In the genomic region with DNA sequence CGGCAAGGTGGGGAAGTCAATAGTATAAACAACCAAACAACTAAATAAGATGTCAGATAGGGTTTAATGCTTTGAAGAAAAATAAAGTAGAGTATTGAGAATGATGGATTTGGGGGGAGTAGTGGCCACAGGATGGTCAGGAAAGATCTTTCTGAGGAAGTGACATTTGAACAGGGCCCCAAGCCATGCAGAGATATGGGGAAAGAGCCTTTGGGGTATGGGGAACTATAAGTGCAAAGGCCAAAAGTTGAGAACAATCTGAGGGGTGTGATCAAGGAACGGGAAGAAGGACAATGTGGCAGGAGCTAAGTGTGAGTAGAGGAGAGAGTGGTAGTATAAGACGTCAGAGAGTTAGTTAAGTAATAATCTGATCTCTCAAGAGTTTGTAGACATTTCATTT, we compare ENCODE assay signal across 9 cellular contexts. TPM values are rescaled to one million over a fixed set of nuclear protein-coding genes. Genes with fewer than 3 reads are reported as not detected.
A peak's percentile ranks its signal among the peaks of the same experiment; 100 is the strongest.
DNase-seq lines count a peak whose midpoint lies in the region; ATAC-seq and TF ChIP-seq lines count a peak whose summit lies in the region.
"Had no signal": no experiment of that assay in that cellular context is flagged by ENCODE, and none has a peak within 500 bp of the region (broad histone marks: within the 10 kb centered on the region; RNA-seq: fewer than 3 reads in every experiment).

No MANE protein-coding gene starts in this region.

- H3K9me3 ChIP-seq in CD4-positive, alpha-beta memory T cell (ENCODE audit: control insufficient read depth in 1 of 2, low read length in 2 of 2): no peaks in the 10 kb centered on the region

- TF ChIP-seq CTCF in LNCaP clone FGC (IDR thresholded peaks at IDR 0.05; ENCODE audit: control insufficient read depth, extremely low read depth, insufficient read depth) (no peak), brain (conservative IDR thresholded peaks at IDR 0.05) (no peak), natural killer cell (IDR thresholded peaks at IDR 0.05) (no peak)

- peak overlapping the region; percentile 52 to 100 (median 80) for H3K4me3 Mint-ChIP-seq in CD4-positive, alpha-beta memory T cell
- H3K4me3 Mint-ChIP-seq in brain (peak overlapping the region; percentile 95 to 99 (median 98)), natural killer cell (peak overlapping the region; percentile 95)

- no peaks in the 10 kb centered on the region for H3K27me3 ChIP-seq in CD4-positive, alpha-beta memory T cell (ENCODE audit: insufficient read depth, low read length)

- peaks cover 15 to 44% (median 30%) of the 10 kb centered on the region in 4 donors for H3K4me1 Mint-ChIP-seq in CD4-positive, alpha-beta memory T cell
- peaks cover 35% of the 10 kb centered on the region for H3K4me1 Mint-ChIP-seq in brain
- H3K4me1 Mint-ChIP-seq in natural killer cell: peaks cover 28 to 39% of the 10 kb centered on the region in 2 donors

- no peak for DNase-seq in CD4-positive, alpha-beta memory T cell
- no peak for DNase-seq in LNCaP clone FGC (ENCODE audit: low read depth)
- no peak for DNase-seq in natural killer cell
- DNase-seq in stimulated activated CD8-positive, alpha-beta memory T cell treated with anti-CD3 and anti-CD28 coated beads, Interleukin-4, amount 100 ng/mL, for 48 hours: no peak
- DNase-seq in NCI-H2171 (lab: John Stamatoyannopoulos, UW): no peak
- DNase-seq in middle frontal gyrus (ENCODE audit: extremely low spot score, low spot score): no peak
- no peak for DNase-seq in NCI-H2227 (lab: John Stamatoyannopoulos, UW; ENCODE audit: unreplicated experiment)
- DNase-seq: amygdala had no signal

- POLR2A ChIA-PET in CD4-positive, alpha-beta memory T cell (lab: Charles Lee; ENCODE audit: partially characterized antibody): interaction anchor here (1.0 kb wide), 1 partner anchor 68 kb away, joined by 4 read pairs; a partner anchor contains a TSS

- peaks cover 4 to 32% of the 10 kb centered on the region in 2 donors for H3K36me3 Mint-ChIP-seq in CD4-positive, alpha-beta memory T cell
- H3K36me3 Mint-ChIP-seq in brain (peaks cover 36% of the 10 kb centered on the region), natural killer cell (no peaks in the 10 kb centered on the region)

- H3K27me3 Mint-ChIP-seq in CD4-positive, alpha-beta memory T cell: no peaks in the 10 kb centered on the region
- H3K27me3 Mint-ChIP-seq in brain (peaks cover 10% of the 10 kb centered on the region), natural killer cell (ENCODE audit: low read depth in 2 of 2) (peaks cover 0 to 3% of the 10 kb centered on the region in 2 donors)

- peaks cover 25% of the 10 kb centered on the region for H3K4me1 ChIP-seq in CD4-positive, alpha-beta memory T cell (ENCODE audit: insufficient read depth, low read length)

- H3K36me3 ChIP-seq in CD4-positive, alpha-beta memory T cell (ENCODE audit: insufficient read depth, low read length): peaks cover 3% of the 10 kb centered on the region

- ATAC-seq in natural killer cell: no peak

- intact Hi-C loops in CD4-positive, alpha-beta memory T cell (cut with micrococcal nuclease): loop anchor here (2.0 kb wide), 2 partner anchors 69 to 773 kb away; a partner anchor contains a TSS
- intact Hi-C loops in natural killer cell (cut with micrococcal nuclease): loop anchor here (2.0 kb wide), 1 partner anchor 187 kb away; a partner anchor contains a TSS

- no peak overlapping the region for H3K27ac ChIP-seq in CD4-positive, alpha-beta memory T cell (ENCODE audit: low read depth, low read length)

- peak overlapping the region in 6 of 7 donors; percentile 1 to 97 (median 84) for H3K27ac Mint-ChIP-seq in CD4-positive, alpha-beta memory T cell
- peak overlapping the region in 4 of 5 experiments; percentile 2 to 99 (median 52) for H3K27ac Mint-ChIP-seq in brain
- peak overlapping the region; percentile 90 to 94 for H3K27ac Mint-ChIP-seq in natural killer cell

- H3K4me3 ChIP-seq in CD4-positive, alpha-beta memory T cell (ENCODE audit: low read length in 2 of 2): no peak overlapping the region
- peak overlapping the region; percentile 74 for H3K4me3 ChIP-seq in LNCaP clone FGC (ENCODE audit: low read depth, low read length)

- CTCF ChIA-PET in CD4-positive, alpha-beta memory T cell (lab: Charles Lee; ENCODE audit: partially characterized antibody): no interaction called here

- peaks cover 0 to 5% (median 0%) of the 10 kb centered on the region in 8 donors for H3K9me3 Mint-ChIP-seq in CD4-positive, alpha-beta memory T cell
- H3K9me3 Mint-ChIP-seq in brain (no peaks in the 10 kb centered on the region), natural killer cell (no peaks in the 10 kb centered on the region)

RNA-seq across cellular contexts. Expression of a gene that starts 1.3 kb away (rescaled TPM):
- total RNA-seq in CD4-positive, alpha-beta memory T cell: 10 to 100 TPM; 20.3 to 21.1 TPM
- 10 to 100 TPM; 61.3 to 69.8 TPM for polyA plus RNA-seq in CD4-positive, alpha-beta memory T cell
- 25.0 TPM for polyA plus RNA-seq in brain (ENCODE audit: insufficient read depth, low read depth, low replicate concordance)
- total RNA-seq in natural killer cell: 10 to 100 TPM; 16.7 to 20.5 (median 18.6) TPM

RNA-seq across cellular contexts. Expression of a gene that starts 15.7 kb away (rescaled TPM):
- not detected for total RNA-seq in CD4-positive, alpha-beta memory T cell
- polyA plus RNA-seq in CD4-positive, alpha-beta memory T cell: under 1 TPM in 1 of 2 donors, not detected in 1; 0.47 TPM
- 0.53 TPM for polyA plus RNA-seq in brain (ENCODE audit: insufficient read depth, low read depth, low replicate concordance)
- not detected for total RNA-seq in natural killer cell
